ENCODE assay signal across 19 cellular contexts in the genomic region with DNA sequence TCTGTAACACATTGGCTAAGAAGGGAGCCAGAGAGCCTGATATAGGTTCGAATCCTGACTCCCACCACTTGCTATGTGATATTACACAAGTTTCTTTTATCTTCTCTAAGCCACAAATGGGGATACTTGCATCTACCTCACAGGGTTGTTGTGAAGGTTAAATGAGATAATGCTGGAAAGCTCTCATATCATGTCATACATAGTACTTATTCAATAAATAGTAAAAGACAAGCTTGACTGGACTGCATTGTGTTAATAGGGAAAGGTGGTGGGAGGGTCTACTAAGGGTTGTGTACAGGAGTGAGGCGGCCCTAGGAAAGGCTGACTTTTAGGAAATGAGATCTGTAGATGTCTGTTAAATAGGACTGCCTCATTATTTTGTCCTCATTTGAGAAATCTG. TPM values are rescaled to one million over a fixed set of nuclear protein-coding genes. Genes with fewer than 3 reads are reported as not detected.
DNase-seq lines count a peak whose midpoint lies in the region; ATAC-seq, FAIRE-seq and TF ChIP-seq lines count a peak whose summit lies in the region.
"Had no signal": no experiment of that assay in that cellular context is flagged by ENCODE, and none has a peak within 500 bp of the region (broad histone marks: within the 10 kb centered on the region; RNA-seq: fewer than 3 reads in every experiment).

No MANE protein-coding gene starts in this region.

- DNase-seq in NCI-H510A treated with DMSO at 0.1 percent for 48 hours (lab: John Stamatoyannopoulos, UW) (peak; percentile 53), NCI-H510A (lab: John Stamatoyannopoulos, UW) (no peak), keratinocyte (ENCODE audit: low read depth, low spot score) (no peak), uterus (no peak), posterior vena cava (ENCODE audit: low spot score) (no peak)
- no peak for DNase-seq in activated T-helper 2 cell treated with anti-CD3 and anti-CD28 coated beads, Interferon-gamma antibody, Interleukin-2, Interleukin-4, amounts not matched to agents 10 μg/mL and 5 μg/mL and 100 μg/mL, durations not matched to agents 14 hours and 24 hours and 36 hours (ENCODE audit: low spot score)
- DNase-seq: SIG-M5 had no signal

- H3K4me1 ChIP-seq in keratinocyte (ENCODE audit: control insufficient read depth, extremely low read depth, insufficient read depth, low read length) (peaks cover 25% of the 10 kb centered on the region), uterus (no peaks in the 10 kb centered on the region)

- H3K9me3 Mint-ChIP-seq in activated T-helper 2 cell treated with anti-CD3 and anti-CD28 coated beads, Interferon-gamma antibody, Interleukin-2, Interleukin-4, amounts not matched to agents 10 μg/mL and 5 μg/mL and 100 μg/mL, durations not matched to agents 14 hours and 24 hours and 36 hours, result no peaks in the 10 kb centered on the region
- H3K9me3 Mint-ChIP-seq: endodermal cell, H9 had no signal

- H4K20me1 ChIP-seq in keratinocyte (ENCODE audit: control insufficient read depth, extremely low read depth, insufficient read depth, low read length), result no peaks in the 10 kb centered on the region
- H4K20me1 ChIP-seq: BLaER1 treated with 17β-estradiol and CSF1 and Interleukin-3, amounts not matched to agents 10 nM and 100 nM had no signal

- H3K27me3 ChIP-seq in keratinocyte (ENCODE audit: control insufficient read depth, extremely low read depth, insufficient read depth, low read length) (no peaks in the 10 kb centered on the region), uterus (no peaks in the 10 kb centered on the region)
- H3K27me3 ChIP-seq: BLaER1 treated with 17β-estradiol and CSF1 and Interleukin-3, amounts not matched to agents 10 nM and 100 nM had no signal

- TF ChIP-seq POLR2A in uterus (IDR thresholded peaks at IDR 0.05), result no peak

- H3K9me1 ChIP-seq in keratinocyte (ENCODE audit: control insufficient read depth, extremely low read depth, insufficient read depth, low read length), result no peaks in the 10 kb centered on the region

- intact Hi-C loops in uterus (cut with DNase I; ENCODE audit: low total_unique reads) (loop anchor here (5.0 kb wide), 1 partner anchor 198 kb away; no protein-coding TSS in a partner anchor), posterior vena cava (cut with DNase I) (loop anchor here (2.0 to 5.0 kb wide), 2 partner anchors 198 to 201 kb away; no protein-coding TSS in a partner anchor)
- intact Hi-C loops in activated T-helper 2 cell treated with anti-CD3 and anti-CD28 coated beads, Interferon-gamma antibody, Interleukin-2, Interleukin-4, amounts not matched to agents 10 μg/mL and 5 μg/mL and 100 μg/mL, durations not matched to agents 14 hours and 24 hours and 36 hours (cut with micrococcal nuclease), result no loop called here

- no peak overlapping the region for H3K27ac Mint-ChIP-seq in activated T-helper 2 cell treated with anti-CD3 and anti-CD28 coated beads, Interferon-gamma antibody, Interleukin-2, Interleukin-4, amounts not matched to agents 10 μg/mL and 5 μg/mL and 100 μg/mL, durations not matched to agents 14 hours and 24 hours and 36 hours
- H3K27ac Mint-ChIP-seq: endodermal cell had no signal

- H3K4me3 Mint-ChIP-seq in activated T-helper 2 cell treated with anti-CD3 and anti-CD28 coated beads, Interferon-gamma antibody, Interleukin-2, Interleukin-4, amounts not matched to agents 10 μg/mL and 5 μg/mL and 100 μg/mL, durations not matched to agents 14 hours and 24 hours and 36 hours (ENCODE audit: low read depth), result no peak overlapping the region
- H3K4me3 Mint-ChIP-seq: endodermal cell, H9 had no signal

- peak overlapping the region; percentile 40 for H3K4me2 ChIP-seq in keratinocyte (ENCODE audit: control insufficient read depth, extremely low read depth, insufficient read depth, low read depth, low read length)

- no peak overlapping the region for H3K9ac ChIP-seq in keratinocyte (ENCODE audit: control insufficient read depth, extremely low read depth, insufficient read depth, low read length)
- H3K9ac ChIP-seq: BLaER1 treated with 17β-estradiol and CSF1 and Interleukin-3, amounts not matched to agents 10 nM and 100 nM had no signal

- H3K4me3 ChIP-seq in keratinocyte (ENCODE audit: control insufficient read depth in 2 of 3, extremely low read depth in 1 of 3, insufficient read depth in 2 of 3, low read depth in 1 of 3, low read length in 3 of 3), result no peak overlapping the region
- H3K4me3 ChIP-seq in uterus, result no peak overlapping the region
- H3K4me3 ChIP-seq: BLaER1 treated with 17β-estradiol and CSF1 and Interleukin-3, amounts not matched to agents 10 nM and 100 nM; mucosa of descending colon; skin epidermis had no signal

- peak overlapping the region; percentile 13 for H3K27ac ChIP-seq in keratinocyte (ENCODE audit: control insufficient read depth, insufficient read depth, low read length)
- peak overlapping the region; percentile 36 to 54 for H3K27ac ChIP-seq in uterus
- H3K27ac ChIP-seq: 22Rv1; BLaER1 treated with 17β-estradiol and CSF1 and Interleukin-3, amounts not matched to agents 10 nM and 100 nM had no signal

- peak; percentile 11 for ATAC-seq in SK-N-SH treated with all-trans-retinoic acid at 6 μM for 48 hours
- ATAC-seq in GM18498 (IDR thresholded peaks at IDR 0.05; ENCODE audit: unreplicated experiment), result no peak

- H3K9me3 ChIP-seq in keratinocyte (ENCODE audit: control insufficient read depth, low read depth, low read length) (no peaks in the 10 kb centered on the region), uterus (no peaks in the 10 kb centered on the region)
- H3K9me3 ChIP-seq: BLaER1 treated with 17β-estradiol and CSF1 and Interleukin-3, amounts not matched to agents 10 nM and 100 nM; mucosa of descending colon had no signal

- H3K4me1 Mint-ChIP-seq in activated T-helper 2 cell treated with anti-CD3 and anti-CD28 coated beads, Interferon-gamma antibody, Interleukin-2, Interleukin-4, amounts not matched to agents 10 μg/mL and 5 μg/mL and 100 μg/mL, durations not matched to agents 14 hours and 24 hours and 36 hours (ENCODE audit: low read depth), result peaks cover 2% of the 10 kb centered on the region

- FAIRE-seq in keratinocyte (lab: Jason Lieb, UNC), result no peak

- no peaks in the 10 kb centered on the region for H3K79me2 ChIP-seq in keratinocyte (ENCODE audit: control insufficient read depth, insufficient read depth, low read length)

- TF ChIP-seq CTCF in keratinocyte (optimal IDR thresholded peaks at IDR 0.05 in 1 of 3, IDR thresholded peaks at IDR 0.05 in 1 of 3, conservative IDR thresholded peaks at IDR 0.05 in 1 of 3; ENCODE audit: extremely low read depth in 1 of 3, insufficient read depth in 2 of 3, low read length in 3 of 3) (no peak), uterus (IDR thresholded peaks at IDR 0.05) (no peak)

- H3K36me3 ChIP-seq in keratinocyte (ENCODE audit: control insufficient read depth in 2 of 2, extremely low read depth in 1 of 2, insufficient read depth in 2 of 2, low read length in 2 of 2) (no peaks in the 10 kb centered on the region), uterus (no peaks in the 10 kb centered on the region)
- H3K36me3 ChIP-seq: BLaER1 treated with 17β-estradiol and CSF1 and Interleukin-3, amounts not matched to agents 10 nM and 100 nM had no signal

- H2AFZ ChIP-seq in keratinocyte (ENCODE audit: control insufficient read depth, low read length), result peak overlapping the region; percentile 71

- dilution Hi-C loops in keratinocyte (cut with MboI; ENCODE audit: extremely low pct_ligation_motif_present, low sequenced_read_pairs), result no loop called here

- H3K36me3 Mint-ChIP-seq in activated T-helper 2 cell treated with anti-CD3 and anti-CD28 coated beads, Interferon-gamma antibody, Interleukin-2, Interleukin-4, amounts not matched to agents 10 μg/mL and 5 μg/mL and 100 μg/mL, durations not matched to agents 14 hours and 24 hours and 36 hours (ENCODE audit: low read depth), result no peaks in the 10 kb centered on the region

- H3K27me3 Mint-ChIP-seq in activated T-helper 2 cell treated with anti-CD3 and anti-CD28 coated beads, Interferon-gamma antibody, Interleukin-2, Interleukin-4, amounts not matched to agents 10 μg/mL and 5 μg/mL and 100 μg/mL, durations not matched to agents 14 hours and 24 hours and 36 hours (ENCODE audit: low read depth), result peaks cover 3% of the 10 kb centered on the region

TF ChIP-seq in SK-N-SH treated with all-trans-retinoic acid at 6 μM for 48 hours, 23 proteins besides CTCF, POLR2A, EP300 and RAD21 (continues in another document):
- TF ChIP-seq CSDC2 (CRISPR knock-in tag; IDR thresholded peaks at IDR 0.05) (no peak), ZNF565 (CRISPR knock-in tag; conservative IDR thresholded peaks at IDR 0.05; ENCODE audit: low read depth) (no peak), TCF4 (CRISPR knock-in tag; IDR thresholded peaks at IDR 0.05; ENCODE audit: borderline replicate concordance) (no peak), ESRRG (CRISPR knock-in tag; IDR thresholded peaks at IDR 0.05) (no peak)

RNA-seq across cellular contexts. Expression of gene DNMBP, which starts 35.8 kb away (rescaled TPM):
- 7.7 to 26.9 TPM (median 15.8 TPM) in 3 replicates for polyA plus RNA-seq in keratinocyte
- 6.0 TPM for polyA plus RNA-seq in keratinocyte (2011; ENCODE audit: low read depth)
- 11.3 and 16.1 TPM in 2 replicates for polyA plus RNA-seq in keratinocyte (2011; cell fraction: cytosol; rRNA removed)
- polyA plus RNA-seq in keratinocyte (2011; cell fraction: nucleus; rRNA removed), result 44.5 and 44.6 TPM in 2 replicates
- polyA plus RNA-seq in keratinocyte (2012; ENCODE audit: low replicate concordance), result 8.3 and 17.3 TPM in 2 replicates
- polyA minus RNA-seq in keratinocyte, result 11.3 to 23.3 TPM (median 17.7 TPM) in 3 replicates
- 7.1 TPM for polyA minus RNA-seq in keratinocyte (2011; cell fraction: cytosol; rRNA and poly(A)+ RNA removed)
- 22.1 and 39.7 TPM in 2 replicates for polyA minus RNA-seq in keratinocyte (2011; cell fraction: nucleus; rRNA and poly(A)+ RNA removed)
- total RNA-seq in uterus (10 to 100 TPM in 3 of 4 donors, 1 to 10 TPM in 1; 5.9 to 34.9 (median 22.4) TPM), posterior vena cava (10 to 100 TPM; 13.1 to 15.5 TPM)
- total RNA-seq in activated T-helper 2 cell treated with anti-CD3 and anti-CD28 coated beads, Interferon-gamma antibody, Interleukin-2, Interleukin-4, amounts not matched to agents 10 μg/mL and 5 μg/mL and 100 μg/mL, durations not matched to agents 14 hours and 24 hours and 36 hours, result 1.0 and 1.2 TPM in 2 replicates

RNA-seq across cellular contexts. Expression of gene CPN1, which starts 36.1 kb away (rescaled TPM):
- not detected in 3 replicates for polyA plus RNA-seq in keratinocyte
- not detected for polyA plus RNA-seq in keratinocyte (2011; ENCODE audit: low read depth)
- not detected in 2 replicates for polyA plus RNA-seq in keratinocyte (2011; cell fraction: cytosol; rRNA removed)
- polyA plus RNA-seq in keratinocyte (2011; cell fraction: nucleus; rRNA removed), result not detected in 2 replicates
- not detected in 2 replicates for polyA plus RNA-seq in keratinocyte (2012; ENCODE audit: low replicate concordance)
- polyA minus RNA-seq in keratinocyte, result not detected in 3 replicates
- polyA minus RNA-seq in keratinocyte (2011; cell fraction: cytosol; rRNA and poly(A)+ RNA removed), result not detected
- not detected in 2 replicates for polyA minus RNA-seq in keratinocyte (2011; cell fraction: nucleus; rRNA and poly(A)+ RNA removed)
- total RNA-seq in uterus (not detected), posterior vena cava (not detected)
- not detected in 2 replicates for total RNA-seq in activated T-helper 2 cell treated with anti-CD3 and anti-CD28 coated beads, Interferon-gamma antibody, Interleukin-2, Interleukin-4, amounts not matched to agents 10 μg/mL and 5 μg/mL and 100 μg/mL, durations not matched to agents 14 hours and 24 hours and 36 hours
- total RNA-seq: chondrocyte, H9, left cardiac atrium, omental fat pad, temporal lobe had no signal
